ENCODE assay signal across 1 cellular context in the genomic region with DNA sequence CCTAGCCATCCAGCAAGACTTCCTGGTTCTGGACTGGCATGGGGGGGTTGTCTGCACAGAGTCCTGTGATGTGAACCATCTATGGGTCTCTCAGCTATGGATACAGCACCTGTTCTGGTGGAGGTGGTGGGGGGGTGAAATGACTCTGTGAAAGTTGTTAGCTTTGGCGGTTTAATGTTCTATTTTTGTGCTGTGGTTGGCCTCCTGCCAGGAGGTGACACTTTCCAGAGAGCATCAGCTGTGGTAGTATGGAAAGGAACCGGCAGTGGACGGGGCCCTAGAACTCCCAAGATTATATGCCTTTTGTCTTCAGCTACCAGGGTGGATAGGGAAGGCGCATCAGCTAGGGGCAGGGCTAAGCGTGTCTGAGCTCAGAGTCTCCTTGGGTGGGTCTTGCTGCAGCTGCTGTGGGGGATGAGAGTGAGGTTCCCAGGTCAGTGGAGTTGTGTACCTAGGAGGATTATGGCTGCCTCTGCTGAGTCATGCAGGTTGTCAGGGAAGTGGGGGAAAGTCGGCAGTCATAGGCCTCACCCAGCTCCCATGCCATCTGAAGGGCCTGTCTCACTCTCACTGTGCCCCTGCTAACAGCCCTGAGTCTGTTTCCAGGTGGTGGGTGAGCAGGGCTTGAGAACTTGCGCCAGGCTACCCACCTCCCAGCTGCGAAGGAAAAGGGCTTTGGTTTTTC.
A peak's percentile ranks its signal among the peaks of the same experiment; 100 is the strongest.
TF ChIP-seq lines count a peak whose summit lies in the region.

No MANE protein-coding gene starts in this region.

TF ChIP-seq in K562, 482 proteins besides CTCF, POLR2A, EP300 and RAD21 (continued from another document and continues in another):
- TF ChIP-seq, protein P1, sequence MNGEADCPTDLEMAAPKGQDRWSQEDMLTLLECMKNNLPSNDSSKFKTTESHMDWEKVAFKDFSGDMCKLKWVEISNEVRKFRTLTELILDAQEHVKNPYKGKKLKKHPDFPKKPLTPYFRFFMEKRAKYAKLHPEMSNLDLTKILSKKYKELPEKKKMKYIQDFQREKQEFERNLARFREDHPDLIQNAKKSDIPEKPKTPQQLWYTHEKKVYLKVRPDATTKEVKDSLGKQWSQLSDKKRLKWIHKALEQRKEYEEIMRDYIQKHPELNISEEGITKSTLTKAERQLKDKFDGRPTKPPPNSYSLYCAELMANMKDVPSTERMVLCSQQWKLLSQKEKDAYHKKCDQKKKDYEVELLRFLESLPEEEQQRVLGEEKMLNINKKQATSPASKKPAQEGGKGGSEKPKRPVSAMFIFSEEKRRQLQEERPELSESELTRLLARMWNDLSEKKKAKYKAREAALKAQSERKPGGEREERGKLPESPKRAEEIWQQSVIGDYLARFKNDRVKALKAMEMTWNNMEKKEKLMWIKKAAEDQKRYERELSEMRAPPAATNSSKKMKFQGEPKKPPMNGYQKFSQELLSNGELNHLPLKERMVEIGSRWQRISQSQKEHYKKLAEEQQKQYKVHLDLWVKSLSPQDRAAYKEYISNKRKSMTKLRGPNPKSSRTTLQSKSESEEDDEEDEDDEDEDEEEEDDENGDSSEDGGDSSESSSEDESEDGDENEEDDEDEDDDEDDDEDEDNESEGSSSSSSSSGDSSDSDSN (IDR thresholded peaks at IDR 0.05; ENCODE audit: borderline replicate concordance in 1 of 2, low read depth in 2 of 2, low read length in 2 of 2), result no peak
- TF ChIP-seq, protein P2, sequence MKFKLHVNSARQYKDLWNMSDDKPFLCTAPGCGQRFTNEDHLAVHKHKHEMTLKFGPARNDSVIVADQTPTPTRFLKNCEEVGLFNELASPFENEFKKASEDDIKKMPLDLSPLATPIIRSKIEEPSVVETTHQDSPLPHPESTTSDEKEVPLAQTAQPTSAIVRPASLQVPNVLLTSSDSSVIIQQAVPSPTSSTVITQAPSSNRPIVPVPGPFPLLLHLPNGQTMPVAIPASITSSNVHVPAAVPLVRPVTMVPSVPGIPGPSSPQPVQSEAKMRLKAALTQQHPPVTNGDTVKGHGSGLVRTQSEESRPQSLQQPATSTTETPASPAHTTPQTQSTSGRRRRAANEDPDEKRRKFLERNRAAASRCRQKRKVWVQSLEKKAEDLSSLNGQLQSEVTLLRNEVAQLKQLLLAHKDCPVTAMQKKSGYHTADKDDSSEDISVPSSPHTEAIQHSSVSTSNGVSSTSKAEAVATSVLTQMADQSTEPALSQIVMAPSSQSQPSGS (CRISPR knock-in tag; IDR thresholded peaks at IDR 0.05), result no peak
- no peak for TF ChIP-seq GABPB2 (CRISPR knock-in tag; conservative IDR thresholded peaks at IDR 0.05)
- TF ChIP-seq RHOXF2B (CRISPR knock-in tag; conservative IDR thresholded peaks at IDR 0.05), result no peak
- TF ChIP-seq, protein P3, sequence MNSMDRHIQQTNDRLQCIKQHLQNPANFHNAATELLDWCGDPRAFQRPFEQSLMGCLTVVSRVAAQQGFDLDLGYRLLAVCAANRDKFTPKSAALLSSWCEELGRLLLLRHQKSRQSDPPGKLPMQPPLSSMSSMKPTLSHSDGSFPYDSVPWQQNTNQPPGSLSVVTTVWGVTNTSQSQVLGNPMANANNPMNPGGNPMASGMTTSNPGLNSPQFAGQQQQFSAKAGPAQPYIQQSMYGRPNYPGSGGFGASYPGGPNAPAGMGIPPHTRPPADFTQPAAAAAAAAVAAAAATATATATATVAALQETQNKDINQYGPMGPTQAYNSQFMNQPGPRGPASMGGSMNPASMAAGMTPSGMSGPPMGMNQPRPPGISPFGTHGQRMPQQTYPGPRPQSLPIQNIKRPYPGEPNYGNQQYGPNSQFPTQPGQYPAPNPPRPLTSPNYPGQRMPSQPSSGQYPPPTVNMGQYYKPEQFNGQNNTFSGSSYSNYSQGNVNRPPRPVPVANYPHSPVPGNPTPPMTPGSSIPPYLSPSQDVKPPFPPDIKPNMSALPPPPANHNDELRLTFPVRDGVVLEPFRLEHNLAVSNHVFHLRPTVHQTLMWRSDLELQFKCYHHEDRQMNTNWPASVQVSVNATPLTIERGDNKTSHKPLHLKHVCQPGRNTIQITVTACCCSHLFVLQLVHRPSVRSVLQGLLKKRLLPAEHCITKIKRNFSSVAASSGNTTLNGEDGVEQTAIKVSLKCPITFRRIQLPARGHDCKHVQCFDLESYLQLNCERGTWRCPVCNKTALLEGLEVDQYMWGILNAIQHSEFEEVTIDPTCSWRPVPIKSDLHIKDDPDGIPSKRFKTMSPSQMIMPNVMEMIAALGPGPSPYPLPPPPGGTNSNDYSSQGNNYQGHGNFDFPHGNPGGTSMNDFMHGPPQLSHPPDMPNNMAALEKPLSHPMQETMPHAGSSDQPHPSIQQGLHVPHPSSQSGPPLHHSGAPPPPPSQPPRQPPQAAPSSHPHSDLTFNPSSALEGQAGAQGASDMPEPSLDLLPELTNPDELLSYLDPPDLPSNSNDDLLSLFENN (IDR thresholded peaks at IDR 0.05; ENCODE audit: low read depth in 2 of 2, low read length in 2 of 2), result no peak
- TF ChIP-seq, protein P4, sequence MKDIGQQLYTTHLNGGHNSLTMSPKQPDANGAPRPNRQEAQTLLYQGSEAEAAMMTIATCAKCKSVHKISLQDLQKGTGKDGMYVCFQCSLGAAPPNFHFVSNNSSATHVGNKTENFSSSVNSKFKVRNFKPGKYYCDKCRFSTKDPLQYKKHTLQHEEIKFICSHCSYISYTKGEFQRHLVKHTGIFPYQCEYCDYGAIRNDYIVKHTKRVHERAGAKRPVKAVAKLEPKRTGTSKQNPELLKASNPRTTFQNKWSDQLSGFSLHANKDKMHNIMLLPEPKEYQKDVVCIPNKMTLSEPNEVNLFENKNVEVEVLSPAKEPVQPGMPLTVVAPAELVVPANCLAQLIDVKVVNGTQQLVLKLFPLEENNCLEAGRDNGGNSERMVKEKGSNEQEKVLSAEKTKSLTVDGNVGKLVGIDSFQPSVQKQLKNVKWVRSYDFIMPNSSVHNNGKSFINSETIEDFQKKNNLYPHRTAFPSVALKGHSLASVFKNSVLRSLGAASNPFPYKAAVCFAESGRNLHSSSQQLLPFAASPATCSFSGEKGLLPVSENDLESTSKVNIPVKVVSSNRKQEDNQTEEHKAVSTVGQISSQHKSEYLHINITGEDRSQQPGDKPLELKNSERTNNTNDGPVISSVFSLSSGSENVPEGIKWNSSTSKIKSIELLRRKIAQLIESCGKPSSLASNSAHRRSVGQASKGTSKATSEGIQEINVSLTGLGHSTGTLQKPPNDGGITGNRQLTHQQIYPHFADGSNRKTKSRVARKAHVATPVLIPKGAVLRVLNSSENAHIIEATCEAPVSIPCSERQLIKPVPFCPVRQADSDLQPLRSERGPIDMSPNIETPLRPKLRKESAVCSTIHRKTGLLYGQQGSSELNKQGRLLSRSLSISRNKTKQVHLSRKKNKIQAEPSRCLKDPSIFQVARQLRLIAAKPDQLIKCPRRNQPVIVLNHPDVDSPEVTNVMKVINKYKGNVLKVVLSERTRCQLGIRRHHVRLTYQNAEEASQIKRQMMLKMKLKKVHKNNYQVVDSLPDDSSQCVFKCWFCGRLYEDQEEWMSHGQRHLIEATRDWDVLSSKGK (CRISPR knock-in tag; IDR thresholded peaks at IDR 0.05), result no peak
- TF ChIP-seq ZNF561 (CRISPR knock-in tag; conservative IDR thresholded peaks at IDR 0.05), result no peak
- TF ChIP-seq MED1 (CRISPR knock-in tag; IDR thresholded peaks at IDR 0.05; ENCODE audit: borderline replicate concordance), result no peak
- TF ChIP-seq, protein P5, sequence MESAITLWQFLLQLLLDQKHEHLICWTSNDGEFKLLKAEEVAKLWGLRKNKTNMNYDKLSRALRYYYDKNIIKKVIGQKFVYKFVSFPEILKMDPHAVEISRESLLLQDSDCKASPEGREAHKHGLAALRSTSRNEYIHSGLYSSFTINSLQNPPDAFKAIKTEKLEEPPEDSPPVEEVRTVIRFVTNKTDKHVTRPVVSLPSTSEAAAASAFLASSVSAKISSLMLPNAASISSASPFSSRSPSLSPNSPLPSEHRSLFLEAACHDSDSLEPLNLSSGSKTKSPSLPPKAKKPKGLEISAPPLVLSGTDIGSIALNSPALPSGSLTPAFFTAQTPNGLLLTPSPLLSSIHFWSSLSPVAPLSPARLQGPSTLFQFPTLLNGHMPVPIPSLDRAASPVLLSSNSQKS (CRISPR knock-in tag; IDR thresholded peaks at IDR 0.05), result no peak
- TF ChIP-seq ZNF134 (CRISPR knock-in tag; conservative IDR thresholded peaks at IDR 0.05), result no peak
- no peak for TF ChIP-seq LEF1 (IDR thresholded peaks at IDR 0.05)
- no peak for TF ChIP-seq HDAC1 (IDR thresholded peaks at IDR 0.05)
- no peak for TF ChIP-seq ZNF384 (IDR thresholded peaks at IDR 0.05; ENCODE audit: low read depth, low read length)
- no peak for TF ChIP-seq SP1 (CRISPR knock-in tag; IDR thresholded peaks at IDR 0.05)
- no peak for TF ChIP-seq SMARCC2 (IDR thresholded peaks at IDR 0.05; ENCODE audit: low read depth)
- no peak for TF ChIP-seq NFIX (CRISPR knock-in tag; IDR thresholded peaks at IDR 0.05; ENCODE audit: low read depth)
- peak; percentile 24 for TF ChIP-seq PHF20 (IDR thresholded peaks at IDR 0.05; ENCODE audit: partially characterized antibody)
- no peak for TF ChIP-seq BCOR (IDR thresholded peaks at IDR 0.05)
- peak in 2 of 3 experiments; percentile 20 to 34 for TF ChIP-seq YY1 (IDR thresholded peaks at IDR 0.05; ENCODE audit: borderline replicate concordance in 1 of 3, control insufficient read depth in 1 of 3, extremely low read depth in 1 of 3, insufficient read depth in 3 of 3, insufficient read length in 1 of 3, insufficient replicate concordance in 2 of 3, low read depth in 1 of 3, low read length in 2 of 3)
- TF ChIP-seq, protein P6, sequence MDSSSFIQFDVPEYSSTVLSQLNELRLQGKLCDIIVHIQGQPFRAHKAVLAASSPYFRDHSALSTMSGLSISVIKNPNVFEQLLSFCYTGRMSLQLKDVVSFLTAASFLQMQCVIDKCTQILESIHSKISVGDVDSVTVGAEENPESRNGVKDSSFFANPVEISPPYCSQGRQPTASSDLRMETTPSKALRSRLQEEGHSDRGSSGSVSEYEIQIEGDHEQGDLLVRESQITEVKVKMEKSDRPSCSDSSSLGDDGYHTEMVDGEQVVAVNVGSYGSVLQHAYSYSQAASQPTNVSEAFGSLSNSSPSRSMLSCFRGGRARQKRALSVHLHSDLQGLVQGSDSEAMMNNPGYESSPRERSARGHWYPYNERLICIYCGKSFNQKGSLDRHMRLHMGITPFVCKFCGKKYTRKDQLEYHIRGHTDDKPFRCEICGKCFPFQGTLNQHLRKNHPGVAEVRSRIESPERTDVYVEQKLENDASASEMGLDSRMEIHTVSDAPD (CRISPR knock-in tag; IDR thresholded peaks at IDR 0.05), result no peak
- TF ChIP-seq, protein P7, sequence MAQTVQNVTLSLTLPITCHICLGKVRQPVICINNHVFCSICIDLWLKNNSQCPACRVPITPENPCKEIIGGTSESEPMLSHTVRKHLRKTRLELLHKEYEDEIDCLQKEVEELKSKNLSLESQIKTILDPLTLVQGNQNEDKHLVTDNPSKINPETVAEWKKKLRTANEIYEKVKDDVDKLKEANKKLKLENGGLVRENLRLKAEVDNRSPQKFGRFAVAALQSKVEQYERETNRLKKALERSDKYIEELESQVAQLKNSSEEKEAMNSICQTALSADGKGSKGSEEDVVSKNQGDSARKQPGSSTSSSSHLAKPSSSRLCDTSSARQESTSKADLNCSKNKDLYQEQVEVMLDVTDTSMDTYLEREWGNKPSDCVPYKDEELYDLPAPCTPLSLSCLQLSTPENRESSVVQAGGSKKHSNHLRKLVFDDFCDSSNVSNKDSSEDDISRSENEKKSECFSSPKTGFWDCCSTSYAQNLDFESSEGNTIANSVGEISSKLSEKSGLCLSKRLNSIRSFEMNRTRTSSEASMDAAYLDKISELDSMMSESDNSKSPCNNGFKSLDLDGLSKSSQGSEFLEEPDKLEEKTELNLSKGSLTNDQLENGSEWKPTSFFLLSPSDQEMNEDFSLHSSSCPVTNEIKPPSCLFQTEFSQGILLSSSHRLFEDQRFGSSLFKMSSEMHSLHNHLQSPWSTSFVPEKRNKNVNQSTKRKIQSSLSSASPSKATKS (CRISPR knock-in tag; IDR thresholded peaks at IDR 0.05), result no peak
- no peak for TF ChIP-seq PURB (CRISPR knock-in tag; IDR thresholded peaks at IDR 0.05; ENCODE audit: low read depth)
- TF ChIP-seq RUNX1 (IDR thresholded peaks at IDR 0.05; ENCODE audit: low read depth), result no peak
- no peak for TF ChIP-seq ZNF696 (CRISPR knock-in tag; conservative IDR thresholded peaks at IDR 0.05)
- TF ChIP-seq, protein P8, sequence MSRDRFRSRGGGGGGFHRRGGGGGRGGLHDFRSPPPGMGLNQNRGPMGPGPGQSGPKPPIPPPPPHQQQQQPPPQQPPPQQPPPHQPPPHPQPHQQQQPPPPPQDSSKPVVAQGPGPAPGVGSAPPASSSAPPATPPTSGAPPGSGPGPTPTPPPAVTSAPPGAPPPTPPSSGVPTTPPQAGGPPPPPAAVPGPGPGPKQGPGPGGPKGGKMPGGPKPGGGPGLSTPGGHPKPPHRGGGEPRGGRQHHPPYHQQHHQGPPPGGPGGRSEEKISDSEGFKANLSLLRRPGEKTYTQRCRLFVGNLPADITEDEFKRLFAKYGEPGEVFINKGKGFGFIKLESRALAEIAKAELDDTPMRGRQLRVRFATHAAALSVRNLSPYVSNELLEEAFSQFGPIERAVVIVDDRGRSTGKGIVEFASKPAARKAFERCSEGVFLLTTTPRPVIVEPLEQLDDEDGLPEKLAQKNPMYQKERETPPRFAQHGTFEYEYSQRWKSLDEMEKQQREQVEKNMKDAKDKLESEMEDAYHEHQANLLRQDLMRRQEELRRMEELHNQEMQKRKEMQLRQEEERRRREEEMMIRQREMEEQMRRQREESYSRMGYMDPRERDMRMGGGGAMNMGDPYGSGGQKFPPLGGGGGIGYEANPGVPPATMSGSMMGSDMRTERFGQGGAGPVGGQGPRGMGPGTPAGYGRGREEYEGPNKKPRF (IDR thresholded peaks at IDR 0.05; ENCODE audit: low read depth, low read length), result no peak
- no peak for TF ChIP-seq ZC3H8 (IDR thresholded peaks at IDR 0.05)
- TF ChIP-seq HEY1 (CRISPR knock-in tag; IDR thresholded peaks at IDR 0.05; ENCODE audit: borderline replicate concordance), result no peak
- no peak for TF ChIP-seq KLF16 (IDR thresholded peaks at IDR 0.05)
- TF ChIP-seq, protein P9, sequence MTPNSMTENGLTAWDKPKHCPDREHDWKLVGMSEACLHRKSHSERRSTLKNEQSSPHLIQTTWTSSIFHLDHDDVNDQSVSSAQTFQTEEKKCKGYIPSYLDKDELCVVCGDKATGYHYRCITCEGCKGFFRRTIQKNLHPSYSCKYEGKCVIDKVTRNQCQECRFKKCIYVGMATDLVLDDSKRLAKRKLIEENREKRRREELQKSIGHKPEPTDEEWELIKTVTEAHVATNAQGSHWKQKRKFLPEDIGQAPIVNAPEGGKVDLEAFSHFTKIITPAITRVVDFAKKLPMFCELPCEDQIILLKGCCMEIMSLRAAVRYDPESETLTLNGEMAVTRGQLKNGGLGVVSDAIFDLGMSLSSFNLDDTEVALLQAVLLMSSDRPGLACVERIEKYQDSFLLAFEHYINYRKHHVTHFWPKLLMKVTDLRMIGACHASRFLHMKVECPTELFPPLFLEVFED (CRISPR knock-in tag; conservative IDR thresholded peaks at IDR 0.05), result no peak
- TF ChIP-seq ZNF77 (CRISPR knock-in tag; IDR thresholded peaks at IDR 0.05), result no peak
- no peak for TF ChIP-seq LCOR (CRISPR knock-in tag; IDR thresholded peaks at IDR 0.05)
- TF ChIP-seq ZKSCAN3 (CRISPR knock-in tag; IDR thresholded peaks at IDR 0.05), result no peak
- no peak for TF ChIP-seq DNMT1 (IDR thresholded peaks at IDR 0.05)
- no peak for TF ChIP-seq ZNF23 (CRISPR knock-in tag; IDR thresholded peaks at IDR 0.05)
- TF ChIP-seq, protein P10, sequence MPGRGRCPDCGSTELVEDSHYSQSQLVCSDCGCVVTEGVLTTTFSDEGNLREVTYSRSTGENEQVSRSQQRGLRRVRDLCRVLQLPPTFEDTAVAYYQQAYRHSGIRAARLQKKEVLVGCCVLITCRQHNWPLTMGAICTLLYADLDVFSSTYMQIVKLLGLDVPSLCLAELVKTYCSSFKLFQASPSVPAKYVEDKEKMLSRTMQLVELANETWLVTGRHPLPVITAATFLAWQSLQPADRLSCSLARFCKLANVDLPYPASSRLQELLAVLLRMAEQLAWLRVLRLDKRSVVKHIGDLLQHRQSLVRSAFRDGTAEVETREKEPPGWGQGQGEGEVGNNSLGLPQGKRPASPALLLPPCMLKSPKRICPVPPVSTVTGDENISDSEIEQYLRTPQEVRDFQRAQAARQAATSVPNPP (IDR thresholded peaks at IDR 0.05; ENCODE audit: borderline replicate concordance, insufficient read depth, insufficient read length), result no peak
- TF ChIP-seq ZNF778 (CRISPR knock-in tag; IDR thresholded peaks at IDR 0.05), result no peak
- no peak for TF ChIP-seq RBM14 (IDR thresholded peaks at IDR 0.05; ENCODE audit: borderline replicate concordance, insufficient read depth, low read depth, low read length)
